1 cellular context compared by ENCODE assay signal in the genomic region with DNA sequence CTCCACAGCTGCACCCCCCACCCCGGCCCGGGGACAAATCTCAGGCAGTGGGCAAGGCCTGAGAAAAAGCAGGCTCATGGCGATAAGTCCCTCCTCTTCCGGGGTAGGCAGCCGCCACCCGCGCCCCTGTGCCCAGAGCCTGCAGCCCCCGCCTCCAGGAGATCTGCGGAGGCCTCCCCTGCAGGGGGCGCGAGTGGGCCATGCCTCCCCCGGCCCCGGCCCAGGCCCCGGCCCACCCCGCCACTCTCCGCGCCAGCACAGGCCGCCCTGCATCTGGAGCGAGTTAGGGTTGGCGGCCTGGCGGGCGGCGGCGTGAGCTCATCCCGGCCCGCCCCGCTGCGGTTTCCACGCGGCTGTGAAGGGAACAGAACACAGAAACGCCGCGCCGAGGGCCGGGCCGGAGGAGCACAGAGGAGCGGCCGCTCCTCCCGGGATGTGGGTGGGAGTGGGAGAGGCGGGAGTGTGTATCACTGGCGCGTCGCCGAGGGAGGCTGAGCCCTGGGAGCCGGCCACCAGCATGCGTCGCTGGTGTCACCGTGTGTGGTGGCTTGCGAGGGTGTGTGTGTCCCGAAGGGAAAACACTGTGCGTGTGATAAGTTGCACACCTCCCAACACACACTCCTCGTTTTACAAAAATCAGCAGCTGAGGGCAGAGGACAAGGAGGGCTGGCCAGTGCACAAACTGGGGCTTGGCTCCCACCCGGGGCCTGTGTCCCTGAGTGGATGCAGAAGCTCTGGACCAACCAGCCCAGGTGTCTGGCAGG.
TF ChIP-seq lines count a peak whose summit lies in the region.

No MANE protein-coding gene starts in this region.

TF ChIP-seq in WTC11, 78 proteins besides CTCF, POLR2A, EP300 and RAD21 (continued from another document):
- TF ChIP-seq, protein P1, sequence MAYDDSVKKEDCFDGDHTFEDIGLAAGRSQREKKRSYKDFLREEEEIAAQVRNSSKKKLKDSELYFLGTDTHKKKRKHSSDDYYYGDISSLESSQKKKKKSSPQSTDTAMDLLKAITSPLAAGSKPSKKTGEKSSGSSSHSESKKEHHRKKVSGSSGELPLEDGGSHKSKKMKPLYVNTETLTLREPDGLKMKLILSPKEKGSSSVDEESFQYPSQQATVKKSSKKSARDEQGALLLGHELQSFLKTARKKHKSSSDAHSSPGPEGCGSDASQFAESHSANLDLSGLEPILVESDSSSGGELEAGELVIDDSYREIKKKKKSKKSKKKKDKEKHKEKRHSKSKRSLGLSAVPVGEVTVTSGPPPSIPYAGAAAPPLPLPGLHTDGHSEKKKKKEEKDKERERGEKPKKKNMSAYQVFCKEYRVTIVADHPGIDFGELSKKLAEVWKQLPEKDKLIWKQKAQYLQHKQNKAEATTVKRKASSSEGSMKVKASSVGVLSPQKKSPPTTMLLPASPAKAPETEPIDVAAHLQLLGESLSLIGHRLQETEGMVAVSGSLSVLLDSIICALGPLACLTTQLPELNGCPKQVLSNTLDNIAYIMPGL (CRISPR knock-in tag; IDR thresholded peaks at IDR 0.05): peak; percentile 81; the same call in 1 of the 2 replicates
- TF ChIP-seq IRF2 (CRISPR knock-in tag; IDR thresholded peaks at IDR 0.05; ENCODE audit: borderline replicate concordance, low read depth) (no peak), JUN (CRISPR knock-in tag; IDR thresholded peaks at IDR 0.05) (no peak), SP1 (CRISPR knock-in tag; conservative IDR thresholded peaks at IDR 0.05) (peak; percentile 50; the same call in 1 of the 2 replicates), ZNF263 (CRISPR knock-in tag; IDR thresholded peaks at IDR 0.05; ENCODE audit: low read depth) (peak; percentile 56; the same call in 1 of the 2 replicates)
- TF ChIP-seq, protein P2, sequence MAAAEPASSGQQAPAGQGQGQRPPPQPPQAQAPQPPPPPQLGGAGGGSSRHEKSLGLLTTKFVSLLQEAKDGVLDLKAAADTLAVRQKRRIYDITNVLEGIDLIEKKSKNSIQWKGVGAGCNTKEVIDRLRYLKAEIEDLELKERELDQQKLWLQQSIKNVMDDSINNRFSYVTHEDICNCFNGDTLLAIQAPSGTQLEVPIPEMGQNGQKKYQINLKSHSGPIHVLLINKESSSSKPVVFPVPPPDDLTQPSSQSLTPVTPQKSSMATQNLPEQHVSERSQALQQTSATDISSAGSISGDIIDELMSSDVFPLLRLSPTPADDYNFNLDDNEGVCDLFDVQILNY (CRISPR knock-in tag; IDR thresholded peaks at IDR 0.05): 0 out of 2 replicates have a peak, but pooled peaks have one; percentile 36
TF ChIP-seq in WTC11: peak in this region for 6.
